In the genomic region with DNA sequence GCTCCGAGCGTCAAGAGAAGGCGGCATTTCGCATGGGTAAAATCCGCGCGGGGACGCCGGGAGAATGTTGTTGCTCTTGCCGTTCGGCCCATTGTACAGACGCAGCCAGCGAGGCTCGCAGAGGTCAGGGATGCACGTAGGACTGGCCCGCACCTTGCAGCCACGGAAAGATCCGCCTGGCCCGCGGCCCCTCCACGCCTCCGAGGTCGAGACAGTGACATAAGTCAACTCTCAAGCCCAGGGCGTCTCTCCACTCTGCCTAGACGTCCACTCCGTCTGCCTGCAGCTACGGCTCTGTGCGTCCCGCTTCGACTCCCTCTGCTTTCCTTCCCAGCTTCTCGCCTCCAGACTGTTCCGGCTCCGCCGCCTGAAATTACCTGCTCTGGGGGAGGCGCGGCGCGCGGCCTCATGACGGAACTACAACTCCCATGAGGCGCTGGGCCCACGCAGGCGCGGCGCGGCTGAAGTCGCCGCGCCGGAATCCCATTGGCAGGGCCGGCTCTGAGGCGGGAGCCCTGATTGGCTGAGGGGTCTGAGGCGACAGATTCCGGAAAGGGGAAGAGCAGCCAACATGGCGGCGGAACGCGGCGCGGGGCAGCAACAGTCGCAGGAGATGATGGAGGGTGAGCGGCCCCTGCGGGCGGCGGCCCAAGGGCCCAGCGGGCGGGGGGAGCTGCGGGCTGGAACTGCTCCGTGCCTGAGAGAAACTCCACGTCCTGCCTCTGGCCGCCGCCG, we compare ENCODE assay signal across 1 cellular context.
TF ChIP-seq lines count a peak whose summit lies in the region.

A gene with protein sequence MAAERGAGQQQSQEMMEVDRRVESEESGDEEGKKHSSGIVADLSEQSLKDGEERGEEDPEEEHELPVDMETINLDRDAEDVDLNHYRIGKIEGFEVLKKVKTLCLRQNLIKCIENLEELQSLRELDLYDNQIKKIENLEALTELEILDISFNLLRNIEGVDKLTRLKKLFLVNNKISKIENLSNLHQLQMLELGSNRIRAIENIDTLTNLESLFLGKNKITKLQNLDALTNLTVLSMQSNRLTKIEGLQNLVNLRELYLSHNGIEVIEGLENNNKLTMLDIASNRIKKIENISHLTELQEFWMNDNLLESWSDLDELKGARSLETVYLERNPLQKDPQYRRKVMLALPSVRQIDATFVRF (plus strand): TSS at position 543 of the 735 bp plus-strand sequence. CDS start 29 bp downstream, at position 572.

TF ChIP-seq in HepG2, 621 proteins besides CTCF, POLR2A, EP300 and RAD21 (continued from another document and continues in another):
- TF ChIP-seq ZNF691 (CRISPR knock-in tag; IDR thresholded peaks at IDR 0.05; ENCODE audit: borderline replicate concordance, low read depth) (no peak), ZNF570 (CRISPR knock-in tag; IDR thresholded peaks at IDR 0.05; ENCODE audit: borderline replicate concordance) (no peak; the same call in 1 of the 2 replicates), RNF2 (conservative IDR thresholded peaks at IDR 0.05; ENCODE audit: low read depth) (no peak), ZNF205 (CRISPR knock-in tag; IDR thresholded peaks at IDR 0.05) (no peak), ZSCAN21 (CRISPR knock-in tag; IDR thresholded peaks at IDR 0.05; ENCODE audit: borderline replicate concordance) (peak; percentile 89; the same call in 1 of the 2 replicates), NCOA2 (CRISPR knock-in tag; IDR thresholded peaks at IDR 0.05) (0 out of 2 replicates have a peak, but pooled peaks have one; percentile 22), RCOR2 (CRISPR knock-in tag; IDR thresholded peaks at IDR 0.05) (peak; percentile 82), ZNF563 (CRISPR knock-in tag; IDR thresholded peaks at IDR 0.05) (peak; percentile 59; the same call in 1 of the 2 replicates), PBX2 (CRISPR knock-in tag; IDR thresholded peaks at IDR 0.05) (no peak), TMF1 (CRISPR knock-in tag; IDR thresholded peaks at IDR 0.05; ENCODE audit: low read depth) (no peak), ZNF557 (CRISPR knock-in tag; IDR thresholded peaks at IDR 0.05) (no peak), ZNF816 (CRISPR knock-in tag; IDR thresholded peaks at IDR 0.05; ENCODE audit: borderline replicate concordance) (no peak), SOX6 (IDR thresholded peaks at IDR 0.05) (no peak), SOX6 (CRISPR knock-in tag; IDR thresholded peaks at IDR 0.05) (no peak; the same call in none of the 2 replicates), ZBTB37 (CRISPR knock-in tag; IDR thresholded peaks at IDR 0.05) (no peak), KDM3A (CRISPR knock-in tag; IDR thresholded peaks at IDR 0.05; ENCODE audit: low read depth) (no peak), TCF7L2 (IDR thresholded peaks at IDR 0.05; ENCODE audit: low read depth, low read length) (no peak), NFE2L2 (IDR thresholded peaks at IDR 0.05; ENCODE audit: low read length) (no peak), ZMAT5 (CRISPR knock-in tag; IDR thresholded peaks at IDR 0.05; ENCODE audit: borderline replicate concordance, low read depth) (no peak), ZNF713 (CRISPR knock-in tag; IDR thresholded peaks at IDR 0.05) (0 out of 2 replicates have a peak, but pooled peaks have one; percentile 40), STAT5B (CRISPR knock-in tag; IDR thresholded peaks at IDR 0.05) (no peak), BCL6 (CRISPR knock-in tag; IDR thresholded peaks at IDR 0.05) (peak; percentile 12; the same call in 1 of the 2 replicates), ZFP82 (CRISPR knock-in tag; IDR thresholded peaks at IDR 0.05; ENCODE audit: borderline replicate concordance) (no peak; the same call in 1 of the 2 replicates), ARNT2 (CRISPR knock-in tag; IDR thresholded peaks at IDR 0.05; ENCODE audit: low read depth) (no peak; the same call in 1 of the 2 replicates), KLF6 (CRISPR knock-in tag; IDR thresholded peaks at IDR 0.05) (no peak), USF2 (IDR thresholded peaks at IDR 0.05; ENCODE audit: low read depth, low read length) (no peak), USF2 (CRISPR knock-in tag; IDR thresholded peaks at IDR 0.05; ENCODE audit: borderline replicate concordance) (no peak)
- TF ChIP-seq, protein P1, sequence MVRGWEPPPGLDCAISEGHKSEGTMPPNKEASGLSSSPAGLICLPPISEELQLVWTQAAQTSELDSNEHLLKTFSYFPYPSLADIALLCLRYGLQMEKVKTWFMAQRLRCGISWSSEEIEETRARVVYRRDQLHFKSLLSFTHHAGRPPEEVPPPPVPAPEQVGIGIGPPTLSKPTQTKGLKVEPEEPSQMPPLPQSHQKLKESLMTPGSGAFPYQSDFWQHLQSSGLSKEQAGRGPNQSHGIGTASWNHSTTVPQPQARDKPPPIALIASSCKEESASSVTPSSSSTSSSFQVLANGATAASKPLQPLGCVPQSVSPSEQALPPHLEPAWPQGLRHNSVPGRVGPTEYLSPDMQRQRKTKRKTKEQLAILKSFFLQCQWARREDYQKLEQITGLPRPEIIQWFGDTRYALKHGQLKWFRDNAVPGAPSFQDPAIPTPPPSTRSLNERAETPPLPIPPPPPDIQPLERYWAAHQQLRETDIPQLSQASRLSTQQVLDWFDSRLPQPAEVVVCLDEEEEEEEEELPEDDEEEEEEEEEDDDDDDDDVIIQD (CRISPR knock-in tag; IDR thresholded peaks at IDR 0.05; ENCODE audit: low read depth): no peak
- TF ChIP-seq, protein P2, sequence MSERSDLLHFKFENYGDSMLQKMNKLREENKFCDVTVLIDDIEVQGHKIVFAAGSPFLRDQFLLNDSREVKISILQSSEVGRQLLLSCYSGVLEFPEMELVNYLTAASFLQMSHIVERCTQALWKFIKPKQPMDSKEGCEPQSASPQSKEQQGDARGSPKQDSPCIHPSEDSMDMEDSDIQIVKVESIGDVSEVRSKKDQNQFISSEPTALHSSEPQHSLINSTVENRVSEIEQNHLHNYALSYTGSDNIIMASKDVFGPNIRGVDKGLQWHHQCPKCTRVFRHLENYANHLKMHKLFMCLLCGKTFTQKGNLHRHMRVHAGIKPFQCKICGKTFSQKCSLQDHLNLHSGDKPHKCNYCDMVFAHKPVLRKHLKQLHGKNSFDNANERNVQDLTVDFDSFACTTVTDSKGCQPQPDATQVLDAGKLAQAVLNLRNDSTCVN (CRISPR knock-in tag; IDR thresholded peaks at IDR 0.05; ENCODE audit: borderline replicate concordance): peak; percentile 17; the same call in 1 of the 2 replicates
- TF ChIP-seq, protein P3, sequence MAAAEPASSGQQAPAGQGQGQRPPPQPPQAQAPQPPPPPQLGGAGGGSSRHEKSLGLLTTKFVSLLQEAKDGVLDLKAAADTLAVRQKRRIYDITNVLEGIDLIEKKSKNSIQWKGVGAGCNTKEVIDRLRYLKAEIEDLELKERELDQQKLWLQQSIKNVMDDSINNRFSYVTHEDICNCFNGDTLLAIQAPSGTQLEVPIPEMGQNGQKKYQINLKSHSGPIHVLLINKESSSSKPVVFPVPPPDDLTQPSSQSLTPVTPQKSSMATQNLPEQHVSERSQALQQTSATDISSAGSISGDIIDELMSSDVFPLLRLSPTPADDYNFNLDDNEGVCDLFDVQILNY (CRISPR knock-in tag; conservative IDR thresholded peaks at IDR 0.05): peak; percentile 56; the same call in 1 of the 2 replicates
- TF ChIP-seq, protein P4, sequence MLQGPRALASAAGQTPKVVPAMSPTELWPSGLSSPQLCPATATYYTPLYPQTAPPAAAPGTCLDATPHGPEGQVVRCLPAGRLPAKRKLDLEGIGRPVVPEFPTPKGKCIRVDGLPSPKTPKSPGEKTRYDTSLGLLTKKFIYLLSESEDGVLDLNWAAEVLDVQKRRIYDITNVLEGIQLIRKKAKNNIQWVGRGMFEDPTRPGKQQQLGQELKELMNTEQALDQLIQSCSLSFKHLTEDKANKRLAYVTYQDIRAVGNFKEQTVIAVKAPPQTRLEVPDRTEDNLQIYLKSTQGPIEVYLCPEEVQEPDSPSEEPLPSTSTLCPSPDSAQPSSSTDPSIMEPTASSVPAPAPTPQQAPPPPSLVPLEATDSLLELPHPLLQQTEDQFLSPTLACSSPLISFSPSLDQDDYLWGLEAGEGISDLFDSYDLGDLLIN (CRISPR knock-in tag; IDR thresholded peaks at IDR 0.05; ENCODE audit: borderline replicate concordance): peak; percentile 34; the same call in 1 of the 2 replicates
